1 cellular context compared by ENCODE assay signal in genomic region chr1:198876371-198876871, GRCh38.
TF ChIP-seq lines count a peak whose summit lies in the region.

No MANE protein-coding gene starts in this region.

TF ChIP-seq in GM23338, 12 proteins besides CTCF, POLR2A, EP300 and RAD21 (continued from another document):
- no peak for TF ChIP-seq ZNF462 (CRISPR knock-in tag; IDR thresholded peaks at IDR 0.05)
- no peak for TF ChIP-seq ZNF331 (CRISPR knock-in tag; IDR thresholded peaks at IDR 0.05; ENCODE audit: low read depth)
- TF ChIP-seq REST (IDR thresholded peaks at IDR 0.05; ENCODE audit: unreplicated experiment) = no peak
- no peak for TF ChIP-seq JUNB (IDR thresholded peaks at IDR 0.05; ENCODE audit: unreplicated experiment)
